In genomic region chr21:42258150-42258884, GRCh38 we compare ENCODE assay signal across 8 cellular contexts. TPM values are rescaled to one million over a fixed set of nuclear protein-coding genes. Genes with fewer than 3 reads are reported as not detected.
A peak's percentile ranks its signal among the peaks of the same experiment; 100 is the strongest.
DNase-seq lines count a peak whose midpoint lies in the region; ATAC-seq and TF ChIP-seq lines count a peak whose summit lies in the region.

No MANE protein-coding gene starts in this region.

- TF ChIP-seq POLR2A in body of pancreas (IDR thresholded peaks at IDR 0.05), result no peak

- 7 to 17% methylated on average over 3 to 4 of the region's 4 CpGs for WGBS in body of pancreas, 2 donors

- no peaks in the 10 kb centered on the region for H3K9me3 ChIP-seq in body of pancreas

- H3K36me3 ChIP-seq in body of pancreas (replicated peaks in 1 of 2; ENCODE audit: insufficient read depth in 1 of 2, low read depth in 2 of 2), result no peaks in the 10 kb centered on the region

- in situ Hi-C loops in ACHN (cut with HindIII; ENCODE audit: low pct_ligation_motif_present, low pct_unique_long_range_greater_than_20kb, low sequenced_read_pairs), result no loop called here

- H3K4me1 ChIP-seq in body of pancreas, result peaks cover 18% of the 10 kb centered on the region

- no peak overlapping the region for H3K27ac ChIP-seq in VCaP
- H3K27ac ChIP-seq in body of pancreas, result no peak overlapping the region

- H3K27me3 ChIP-seq in body of pancreas, result no peaks in the 10 kb centered on the region

- peak; percentile 58 for DNase-seq in ACHN
- peak; percentile 68 for DNase-seq in NCI-H1436 (lab: John Stamatoyannopoulos, UW)
- peak; percentile 70 to 83 (median 75) for DNase-seq in body of pancreas
- peak; percentile 83 for DNase-seq in inferior parietal cortex (ENCODE audit: extremely low spot score)
- peak; percentile 65 to 76 (median 72) for DNase-seq in stimulated activated CD4-positive, alpha-beta T cell treated with anti-CD3 and anti-CD28 coated beads, Interleukin-1b, Interleukin-23, amount 100 ng/mL, for 24 hours (ENCODE audit: low read depth in 4 of 4, low spot score in 1 of 4)
- no peak for DNase-seq in DMS114 treated with DMSO at 0.1 percent for 48 hours (lab: John Stamatoyannopoulos, UW; ENCODE audit: unreplicated experiment)

- ATAC-seq in GM18867 (IDR thresholded peaks at IDR 0.05; ENCODE audit: unreplicated experiment) (peak; percentile 54), body of pancreas (peak; percentile 59)

- peak; percentile 80 for TF ChIP-seq CTCF in VCaP (conservative IDR thresholded peaks at IDR 0.05)
- peak; percentile 72 to 84 (median 77) for TF ChIP-seq CTCF in body of pancreas (IDR thresholded peaks at IDR 0.05)

- no peak overlapping the region for H3K4me3 ChIP-seq in body of pancreas

- intact Hi-C loops in body of pancreas (cut with DNase I), result loop anchor here (5.0 kb wide), 1 partner anchor 111 kb away; no protein-coding TSS in a partner anchor

RNA-seq across cellular contexts. Expression of gene ABCG1, which starts 39.4 kb away (rescaled TPM):
- total RNA-seq in body of pancreas, result 1 to 10 TPM; 7.5 to 7.6 TPM

RNA-seq across cellular contexts. Expression of gene TFF3, which starts 56.9 kb away (rescaled TPM):
- total RNA-seq in body of pancreas, result 10 to 100 TPM in 1 of 2 donors, 1 to 10 TPM in 1; 6.3 to 16.3 TPM
